Comparison of ENCODE assay signal across 22 cellular contexts in genomic region chr6:21680611-21681010, GRCh38.
"Had no signal": no experiment of that assay in that cellular context is flagged by ENCODE, and none has a peak within 500 bp of the region (broad histone marks: within the 10 kb centered on the region; RNA-seq: fewer than 3 reads in every experiment).

No MANE protein-coding gene starts in this region.

- H3K9me3 ChIP-seq: heart left ventricle, mucosa of descending colon, right atrium auricular region, sigmoid colon, stomach, thyroid gland, upper lobe of left lung, uterus had no signal

- H3K36me3 Mint-ChIP-seq: naive thymus-derived CD8-positive, alpha-beta T cell had no signal

- H3K36me3 ChIP-seq: heart left ventricle, right atrium auricular region, sigmoid colon, stomach, thyroid gland, upper lobe of left lung, uterus had no signal

- H3K27ac ChIP-seq: foreskin keratinocyte, heart left ventricle, right atrium auricular region, skin epidermis, thyroid gland, upper lobe of left lung had no signal

- FAIRE-seq: colon, endothelial cell of umbilical vein had no signal

- H3K27me3 ChIP-seq: foreskin keratinocyte, heart left ventricle, right atrium auricular region, sigmoid colon, stomach, thyroid gland, upper lobe of left lung, uterus had no signal

- H3K9me3 Mint-ChIP-seq: dendritic cell treated with granulocyte-macrophage colony-stimulating factor and Interleukin-4, amounts not matched to agents 40 ng/mL and 50 ng/mL, for 4 days; effector memory CD8-positive, alpha-beta T cell; neural crest cell had no signal

- H3K4me1 ChIP-seq: foreskin keratinocyte, heart left ventricle, right atrium auricular region, stomach, thyroid gland, uterus had no signal

- H3K4me3 Mint-ChIP-seq: dendritic cell treated with granulocyte-macrophage colony-stimulating factor and Interleukin-4, amounts not matched to agents 40 ng/mL and 50 ng/mL, for 4 days; effector memory CD8-positive, alpha-beta T cell; naive thymus-derived CD8-positive, alpha-beta T cell; neural crest cell had no signal

- DNase-seq: effector memory CD8-positive, alpha-beta T cell; erythroblast; heart left ventricle; hippocampal formation; mucosa of descending colon; naive thymus-derived CD8-positive, alpha-beta T cell; posterior cingulate gyrus; sigmoid colon; stimulated activated CD4-positive, alpha-beta T cell treated with anti-CD3 and anti-CD28 coated beads, Interleukin-12 subunit alpha, Interleukin-12 subunit beta, amount 100 ng/mL, for 4 hours; stimulated activated naive CD4-positive, alpha-beta T cell; stomach; substantia nigra; thyroid gland; upper lobe of left lung; uterus had no signal

- H3K4me3 ChIP-seq: heart left ventricle, mucosa of descending colon, right atrium auricular region, sigmoid colon, skin epidermis, stomach, thyroid gland, upper lobe of left lung, uterus had no signal

- H3K27ac Mint-ChIP-seq: dendritic cell treated with granulocyte-macrophage colony-stimulating factor and Interleukin-4, amounts not matched to agents 40 ng/mL and 50 ng/mL, for 4 days; effector memory CD8-positive, alpha-beta T cell; naive thymus-derived CD8-positive, alpha-beta T cell had no signal

- H3K27me3 Mint-ChIP-seq: dendritic cell treated with granulocyte-macrophage colony-stimulating factor and Interleukin-4, amounts not matched to agents 40 ng/mL and 50 ng/mL, for 4 days; effector memory CD8-positive, alpha-beta T cell had no signal
